In genomic region chr10:11691319-11691755, GRCh38 we compare ENCODE assay signal across 21 cellular contexts. TPM values are rescaled to one million over a fixed set of nuclear protein-coding genes. Genes with fewer than 3 reads are reported as not detected.
A peak's percentile ranks its signal among the peaks of the same experiment; 100 is the strongest.
DNase-seq lines count a peak whose midpoint lies in the region; ATAC-seq and TF ChIP-seq lines count a peak whose summit lies in the region.
"Had no signal": no experiment of that assay in that cellular context is flagged by ENCODE, and none has a peak within 500 bp of the region (broad histone marks: within the 10 kb centered on the region; RNA-seq: fewer than 3 reads in every experiment).

No MANE protein-coding gene starts in this region.

- no peak for TF ChIP-seq CTCF in dorsolateral prefrontal cortex (IDR thresholded peaks at IDR 0.05 in 54 of 56, conservative IDR thresholded peaks at IDR 0.05 in 2 of 56; ENCODE audit: low read depth in 1 of 56, partially characterized antibody in 56 of 56)

- peaks cover 0 to 3% (median 0%) of the 10 kb centered on the region in 45 donors for H3K27me3 ChIP-seq in dorsolateral prefrontal cortex
- no peaks in the 10 kb centered on the region for H3K27me3 ChIP-seq in right cardiac atrium (ENCODE audit: control insufficient read depth, insufficient read depth)
- H3K27me3 ChIP-seq: BLaER1 had no signal

- no peak overlapping the region for H3K27ac Mint-ChIP-seq in stimulated activated naive CD8-positive, alpha-beta T cell treated with anti-CD3 and anti-CD28 coated beads, Interleukin-15, amount 100 ng/mL, for 72 hours
- H3K27ac Mint-ChIP-seq: CD4-positive, alpha-beta T cell had no signal

- DNase-seq in stimulated activated naive CD8-positive, alpha-beta T cell treated with anti-CD3 and anti-CD28 coated beads, Interleukin-15, amount 100 ng/mL, for 72 hours = no peak
- no peak for DNase-seq in stimulated activated naive CD8-positive, alpha-beta T cell treated with anti-CD3 and anti-CD28 coated beads, Interleukin-15, Interleukin-2, amounts not matched to agents 100 U/mL and 50 U/mL, for 24 hours
- DNase-seq in dorsolateral prefrontal cortex = peak in 9 of 10 donors; percentile 33 to 78 (median 61)
- peak; percentile 41 to 82 (median 80) for DNase-seq in right cardiac atrium
- no peak for DNase-seq in NCI-H2196 treated with DMSO at 0.1 percent for 48 hours (lab: John Stamatoyannopoulos, UW; ENCODE audit: unreplicated experiment)
- DNase-seq in stimulated activated CD4-positive, alpha-beta T cell treated with anti-CD3 and anti-CD28 coated beads, Interleukin-1b, Interleukin-23, amount 100 ng/mL, for 48 hours = no peak
- DNase-seq: ACHN; CD4-positive, alpha-beta T cell; COR-L47; DND-41; H7; NCI-H1092 treated with DMSO at 0.1 percent for 48 hours; NCI-H1436 treated with DMSO at 0.1 percent for 48 hours; NCI-H2029 treated with DMSO at 0.1 percent for 48 hours; NCI-H446 treated with DMSO at 0.1 percent for 48 hours; NCI-H526 treated with DMSO at 0.1 percent for 48 hours had no signal

- H3K27ac ChIP-seq in dorsolateral prefrontal cortex (no peak overlapping the region), right cardiac atrium (ENCODE audit: low read length) (no peak overlapping the region)
- H3K27ac ChIP-seq: BLaER1, KMS-11, RWPE1 had no signal

- peaks cover 15% of the 10 kb centered on the region for H3K4me1 Mint-ChIP-seq in stimulated activated naive CD8-positive, alpha-beta T cell treated with anti-CD3 and anti-CD28 coated beads, Interleukin-15, amount 100 ng/mL, for 72 hours

- H3K27me3 Mint-ChIP-seq in stimulated activated naive CD8-positive, alpha-beta T cell treated with anti-CD3 and anti-CD28 coated beads, Interleukin-15, amount 100 ng/mL, for 72 hours = peaks cover 2% of the 10 kb centered on the region
- H3K27me3 Mint-ChIP-seq: CD4-positive, alpha-beta T cell had no signal

- WGBS in right cardiac atrium = 57% methylated on average over 14 of the region's 14 CpGs

- peak; percentile 33 for ATAC-seq in stimulated activated naive CD8-positive, alpha-beta T cell treated with anti-CD3 and anti-CD28 coated beads, Interleukin-15, amount 100 ng/mL, for 72 hours
- no peak for ATAC-seq in stimulated activated naive CD8-positive, alpha-beta T cell treated with anti-CD3 and anti-CD28 coated beads, Interleukin-15, Interleukin-2, amounts not matched to agents 100 U/mL and 50 U/mL, for 24 hours
- peak; percentile 56 to 77 for ATAC-seq in right cardiac atrium
- no peak for ATAC-seq in HG03175 (IDR thresholded peaks at IDR 0.05; ENCODE audit: unreplicated experiment)
- ATAC-seq: SK-N-SH treated with all-trans-retinoic acid at 6 μM for 48 hours had no signal

- no peaks in the 10 kb centered on the region for H3K9me3 Mint-ChIP-seq in stimulated activated naive CD8-positive, alpha-beta T cell treated with anti-CD3 and anti-CD28 coated beads, Interleukin-15, amount 100 ng/mL, for 72 hours
- H3K9me3 Mint-ChIP-seq: CD4-positive, alpha-beta T cell had no signal

- intact Hi-C loops in dorsolateral prefrontal cortex (cut with DNase I) (no loop called here), right cardiac atrium (cut with DNase I) (no loop called here)

- no peaks in the 10 kb centered on the region for H3K4me1 ChIP-seq in right cardiac atrium (ENCODE audit: control insufficient read depth, insufficient read depth, low read length)

- H3K4me3 ChIP-seq in dorsolateral prefrontal cortex (no peak overlapping the region), right cardiac atrium (ENCODE audit: low read length) (no peak overlapping the region)
- H3K4me3 ChIP-seq: BLaER1 had no signal

- H3K9me3 ChIP-seq in right cardiac atrium (ENCODE audit: control insufficient read depth, low read length) = no peaks in the 10 kb centered on the region

- H3K4me3 Mint-ChIP-seq in stimulated activated naive CD8-positive, alpha-beta T cell treated with anti-CD3 and anti-CD28 coated beads, Interleukin-15, amount 100 ng/mL, for 72 hours = no peak overlapping the region
- H3K4me3 Mint-ChIP-seq: CD4-positive, alpha-beta T cell had no signal

RNA-seq across cellular contexts. Expression of gene ECHDC3, which starts 50.8 kb away (rescaled TPM):
- total RNA-seq in dorsolateral prefrontal cortex (1 to 10 TPM in 102 of 120 experiments, under 1 TPM in 17, not detected in 1; 0.26 to 8.0 (median 1.9) TPM), right cardiac atrium (10 to 100 TPM; 67.1 to 74.9 (median 70.6) TPM)
- polyA plus RNA-seq in right cardiac atrium = 62.3 TPM

Comparison
In these comparisons a context has a peak if more than half of its experiments do, and no peak if none do; other contexts are left out.
1. ATAC-seq: peak in stimulated activated naive CD8-positive, alpha-beta T cell treated with anti-CD3 and anti-CD28 coated beads, Interleukin-15, amount 100 ng/mL, for 72 hours (single experiment) and right cardiac atrium (2 of 2); none in stimulated activated naive CD8-positive, alpha-beta T cell treated with anti-CD3 and anti-CD28 coated beads, Interleukin-15, Interleukin-2, amounts not matched to agents 100 U/mL and 50 U/mL, for 24 hours (single experiment) and HG03175 (single experiment).
2. DNase-seq: peak in dorsolateral prefrontal cortex (9 of 10) and right cardiac atrium (3 of 3); none in stimulated activated naive CD8-positive, alpha-beta T cell treated with anti-CD3 and anti-CD28 coated beads, Interleukin-15, amount 100 ng/mL, for 72 hours (0 of 2), stimulated activated naive CD8-positive, alpha-beta T cell treated with anti-CD3 and anti-CD28 coated beads, Interleukin-15, Interleukin-2, amounts not matched to agents 100 U/mL and 50 U/mL, for 24 hours (single experiment), NCI-H2196 treated with DMSO at 0.1 percent for 48 hours (single experiment) and stimulated activated CD4-positive, alpha-beta T cell treated with anti-CD3 and anti-CD28 coated beads, Interleukin-1b, Interleukin-23, amount 100 ng/mL, for 48 hours (single experiment).
3. RNA of gene ECHDC3, which starts 50.8 kb away (total RNA-seq): 67.1 to 74.9 TPM in right cardiac atrium; 0.26 to 8.0 TPM in dorsolateral prefrontal cortex; every median in the first group is over 4 times any median in the second.